Comparison of ENCODE assay signal across 1 cellular context in the genomic region with DNA sequence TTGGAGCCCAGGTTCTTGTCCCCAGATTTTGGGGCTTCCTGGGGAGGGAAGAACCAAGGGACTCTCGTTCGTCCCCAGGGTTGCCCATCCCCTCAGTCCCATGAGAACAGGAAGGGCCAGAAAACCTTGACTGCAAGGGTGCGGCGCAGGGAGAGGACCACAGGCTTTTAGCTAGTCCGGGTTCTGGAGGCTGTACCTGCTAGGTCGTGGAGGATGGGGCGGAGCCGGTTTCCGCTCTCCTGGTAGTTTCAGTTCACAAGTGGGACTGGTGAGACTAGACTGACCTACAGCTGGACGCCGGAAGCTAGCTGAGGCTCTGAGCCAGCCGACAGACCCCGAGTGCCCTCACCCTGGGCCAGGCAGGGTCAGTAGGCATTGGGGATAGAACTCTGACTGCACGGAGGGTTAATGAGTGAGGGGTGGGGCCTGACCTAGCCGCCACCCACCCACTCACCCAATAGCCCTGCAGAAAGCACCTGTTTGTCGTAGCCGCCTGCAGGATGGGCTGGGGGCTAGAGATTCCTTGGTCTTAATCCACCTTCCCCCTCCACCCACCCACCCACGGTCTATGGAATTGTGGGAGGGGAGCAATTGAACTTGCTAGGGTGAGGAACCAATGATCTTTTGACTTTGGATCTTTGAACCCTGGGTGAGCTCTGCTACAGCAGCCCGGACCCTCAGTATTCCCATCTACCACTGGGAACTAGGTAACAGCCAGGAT.
TF ChIP-seq lines count a peak whose summit lies in the region.

No MANE protein-coding gene starts in this region.

TF ChIP-seq in HEK293, 187 proteins besides CTCF, POLR2A, EP300 and RAD21 (continued from another document):
- no peak for TF ChIP-seq ZBTB10 (tag by site-specific recombination; IDR thresholded peaks at IDR 0.05)
- TF ChIP-seq ZFHX2 (tag by site-specific recombination; conservative IDR thresholded peaks at IDR 0.05), result peak; percentile 72
- 0 out of 2 replicates have a peak, but pooled peaks have one; percentile 8 for TF ChIP-seq ZNF335 (tag by site-specific recombination; conservative IDR thresholded peaks at IDR 0.05)
- TF ChIP-seq SCRT2 (tag by site-specific recombination; IDR thresholded peaks at IDR 0.05), result 0 out of 2 replicates have a peak, but pooled peaks have one; percentile 19
- TF ChIP-seq ZBTB48 (tag by site-specific recombination; IDR thresholded peaks at IDR 0.05), result peak; percentile 66
- no peak for TF ChIP-seq ZNF292 (tag by site-specific recombination; IDR thresholded peaks at IDR 0.05; ENCODE audit: borderline replicate concordance, low read depth)
